In genomic region chr3:42613462-42613861, GRCh38 we compare ENCODE assay signal across 8 cellular contexts. TPM values are rescaled to one million over a fixed set of nuclear protein-coding genes. Genes with fewer than 3 reads are reported as not detected.
DNase-seq lines count a peak whose midpoint lies in the region; ATAC-seq and TF ChIP-seq lines count a peak whose summit lies in the region.

No MANE protein-coding gene starts in this region.

- H3K27me3 ChIP-seq in GM06990 (replicated peaks; ENCODE audit: control insufficient read depth, insufficient read depth, low read length): no peaks in the 10 kb centered on the region

- H3K27ac Mint-ChIP-seq in effector memory CD8-positive, alpha-beta T cell: peak overlapping the region; percentile 9 to 39
- peak overlapping the region; percentile 0 for H3K27ac Mint-ChIP-seq in progenitor cell of endocrine pancreas
- no peak overlapping the region for H3K27ac Mint-ChIP-seq in activated naive CD8-positive, alpha-beta T cell treated with anti-CD3 and anti-CD28 coated beads, Interleukin-2, amount 50 U/mL, for 24 hours

- H3K36me3 ChIP-seq in GM06990 (ENCODE audit: control insufficient read depth, insufficient read depth, low read length): no peaks in the 10 kb centered on the region; the same call in none of the 2 replicates

- peak; percentile 62 for ATAC-seq in effector memory CD8-positive, alpha-beta T cell (replicated peaks)
- ATAC-seq in HG02840 (IDR thresholded peaks at IDR 0.05; ENCODE audit: low FRiP score, unreplicated experiment): no peak
- ATAC-seq in activated naive CD8-positive, alpha-beta T cell treated with anti-CD3 and anti-CD28 coated beads, Interleukin-2, amount 50 U/mL, for 24 hours: no peak

- no peak overlapping the region for H3K4me3 ChIP-seq in GM06990 (replicated peaks; ENCODE audit: low read depth, low read length)

- H3K9me3 Mint-ChIP-seq in effector memory CD8-positive, alpha-beta T cell: no peaks in the 10 kb centered on the region
- H3K9me3 Mint-ChIP-seq in progenitor cell of endocrine pancreas (ENCODE audit: low read depth): no peaks in the 10 kb centered on the region
- no peaks in the 10 kb centered on the region for H3K9me3 Mint-ChIP-seq in activated naive CD8-positive, alpha-beta T cell treated with anti-CD3 and anti-CD28 coated beads, Interleukin-2, amount 50 U/mL, for 24 hours

- TF ChIP-seq CTCF in GM06990 (IDR thresholded peaks at IDR 0.05; ENCODE audit: insufficient read depth, low read length, poor library complexity, severe bottlenecking) (peak; percentile 32), progenitor cell of endocrine pancreas (IDR thresholded peaks at IDR 0.05; ENCODE audit: unreplicated experiment) (peak; percentile 57)

- H3K4me3 Mint-ChIP-seq in effector memory CD8-positive, alpha-beta T cell: no peak overlapping the region
- no peak overlapping the region for H3K4me3 Mint-ChIP-seq in progenitor cell of endocrine pancreas (ENCODE audit: low read depth)
- H3K4me3 Mint-ChIP-seq in activated naive CD8-positive, alpha-beta T cell treated with anti-CD3 and anti-CD28 coated beads, Interleukin-2, amount 50 U/mL, for 24 hours: no peak overlapping the region

- no peak for DNase-seq in GM06990 (ENCODE audit: extremely low read depth, insufficient read length)
- peak; percentile 51 for DNase-seq in NAMALWA (ENCODE audit: low spot score)
- no peak for DNase-seq in effector memory CD8-positive, alpha-beta T cell
- no peak for DNase-seq in progenitor cell of endocrine pancreas (ENCODE audit: low spot score, unreplicated experiment)
- no peak for DNase-seq in Ammon's horn (ENCODE audit: low spot score)
- DNase-seq in effector CD8-positive, alpha-beta T cell (lab: John Stamatoyannopoulos, UW): no peak
- DNase-seq in activated naive CD8-positive, alpha-beta T cell treated with anti-CD3 and anti-CD28 coated beads, Interleukin-2, amount 50 U/mL, for 24 hours: no peak

- H3K36me3 Mint-ChIP-seq in effector memory CD8-positive, alpha-beta T cell (ENCODE audit: insufficient read depth): peaks cover 49% of the 10 kb centered on the region
- H3K36me3 Mint-ChIP-seq in progenitor cell of endocrine pancreas (ENCODE audit: insufficient read depth): peaks cover 5% of the 10 kb centered on the region
- peaks cover 13% of the 10 kb centered on the region for H3K36me3 Mint-ChIP-seq in activated naive CD8-positive, alpha-beta T cell treated with anti-CD3 and anti-CD28 coated beads, Interleukin-2, amount 50 U/mL, for 24 hours (ENCODE audit: low read depth)

- H3K4me1 Mint-ChIP-seq in effector memory CD8-positive, alpha-beta T cell (ENCODE audit: low read depth in 2 of 2): peaks cover 31 to 49% of the 10 kb centered on the region in 2 donors
- H3K4me1 Mint-ChIP-seq in progenitor cell of endocrine pancreas (ENCODE audit: low read depth): peaks cover 12% of the 10 kb centered on the region
- peaks cover 48% of the 10 kb centered on the region for H3K4me1 Mint-ChIP-seq in activated naive CD8-positive, alpha-beta T cell treated with anti-CD3 and anti-CD28 coated beads, Interleukin-2, amount 50 U/mL, for 24 hours

- no peaks in the 10 kb centered on the region for H3K27me3 Mint-ChIP-seq in effector memory CD8-positive, alpha-beta T cell
- no peaks in the 10 kb centered on the region for H3K27me3 Mint-ChIP-seq in progenitor cell of endocrine pancreas
- no peaks in the 10 kb centered on the region for H3K27me3 Mint-ChIP-seq in activated naive CD8-positive, alpha-beta T cell treated with anti-CD3 and anti-CD28 coated beads, Interleukin-2, amount 50 U/mL, for 24 hours

RNA-seq across cellular contexts. Expression of gene NKTR, which starts 13.0 kb away (rescaled TPM):
- total RNA-seq in progenitor cell of endocrine pancreas: 142 and 155 TPM in 2 replicates

RNA-seq across cellular contexts. Expression of gene SS18L2, which starts 22.8 kb away (rescaled TPM):
- 39.5 and 43.9 TPM in 2 replicates for total RNA-seq in progenitor cell of endocrine pancreas

RNA-seq across cellular contexts. Expression of gene SEC22C, which starts 31.7 kb away (rescaled TPM):
- total RNA-seq in progenitor cell of endocrine pancreas: 36.9 and 40.2 TPM in 2 replicates

RNA-seq across cellular contexts. Expression of gene ZBTB47, which starts 40.0 kb away (rescaled TPM):
- total RNA-seq in progenitor cell of endocrine pancreas: 9.1 and 9.7 TPM in 2 replicates
